Comparison of ENCODE assay signal across 1 cellular context in genomic region chr19:47351545-47351944, GRCh38.
TF ChIP-seq lines count a peak whose summit lies in the region.

No MANE protein-coding gene starts in this region.

TF ChIP-seq in HepG2, 621 proteins besides CTCF, POLR2A, EP300 and RAD21:
- TF ChIP-seq ATF7 (IDR thresholded peaks at IDR 0.05) (no peak), ATF7 (CRISPR knock-in tag; IDR thresholded peaks at IDR 0.05) (no peak), RFXAP (CRISPR knock-in tag; IDR thresholded peaks at IDR 0.05; ENCODE audit: borderline replicate concordance) (peak; percentile 91), USF2 (IDR thresholded peaks at IDR 0.05; ENCODE audit: low read depth, low read length) (peak; percentile 65), USF2 (CRISPR knock-in tag; IDR thresholded peaks at IDR 0.05; ENCODE audit: borderline replicate concordance) (peak; percentile 60; the same call in 1 of the 2 replicates), U2AF1 (optimal IDR thresholded peaks at IDR 0.05; ENCODE audit: low read depth, low read length) (no peak), NFYB (CRISPR knock-in tag; IDR thresholded peaks at IDR 0.05) (peak; percentile 72), IKZF1 (IDR thresholded peaks at IDR 0.05) (no peak), RFX5 (IDR thresholded peaks at IDR 0.05; ENCODE audit: low read depth, low read length) (peak; percentile 97), ISX (CRISPR knock-in tag; conservative IDR thresholded peaks at IDR 0.05) (no peak), ZBTB20 (CRISPR knock-in tag; IDR thresholded peaks at IDR 0.05; ENCODE audit: borderline replicate concordance, low read depth) (no peak), BRCA1 (CRISPR knock-in tag; IDR thresholded peaks at IDR 0.05) (no peak), FOXK1 (CRISPR knock-in tag; IDR thresholded peaks at IDR 0.05; ENCODE audit: borderline replicate concordance, low read depth) (no peak), ZNF850 (CRISPR knock-in tag; conservative IDR thresholded peaks at IDR 0.05) (no peak), KLF16 (CRISPR knock-in tag; IDR thresholded peaks at IDR 0.05) (no peak), NFYC (CRISPR knock-in tag; IDR thresholded peaks at IDR 0.05) (peak; percentile 68), SAP130 (CRISPR knock-in tag; IDR thresholded peaks at IDR 0.05; ENCODE audit: low read depth) (no peak), GPN1 (CRISPR knock-in tag; IDR thresholded peaks at IDR 0.05; ENCODE audit: borderline replicate concordance) (no peak), RFXANK (CRISPR knock-in tag; IDR thresholded peaks at IDR 0.05) (peak; percentile 97)
- TF ChIP-seq, protein P1, sequence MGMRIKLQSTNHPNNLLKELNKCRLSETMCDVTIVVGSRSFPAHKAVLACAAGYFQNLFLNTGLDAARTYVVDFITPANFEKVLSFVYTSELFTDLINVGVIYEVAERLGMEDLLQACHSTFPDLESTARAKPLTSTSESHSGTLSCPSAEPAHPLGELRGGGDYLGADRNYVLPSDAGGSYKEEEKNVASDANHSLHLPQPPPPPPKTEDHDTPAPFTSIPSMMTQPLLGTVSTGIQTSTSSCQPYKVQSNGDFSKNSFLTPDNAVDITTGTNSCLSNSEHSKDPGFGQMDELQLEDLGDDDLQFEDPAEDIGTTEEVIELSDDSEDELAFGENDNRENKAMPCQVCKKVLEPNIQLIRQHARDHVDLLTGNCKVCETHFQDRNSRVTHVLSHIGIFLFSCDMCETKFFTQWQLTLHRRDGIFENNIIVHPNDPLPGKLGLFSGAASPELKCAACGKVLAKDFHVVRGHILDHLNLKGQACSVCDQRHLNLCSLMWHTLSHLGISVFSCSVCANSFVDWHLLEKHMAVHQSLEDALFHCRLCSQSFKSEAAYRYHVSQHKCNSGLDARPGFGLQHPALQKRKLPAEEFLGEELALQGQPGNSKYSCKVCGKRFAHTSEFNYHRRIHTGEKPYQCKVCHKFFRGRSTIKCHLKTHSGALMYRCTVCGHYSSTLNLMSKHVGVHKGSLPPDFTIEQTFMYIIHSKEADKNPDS (CRISPR knock-in tag; IDR thresholded peaks at IDR 0.05): no peak
